ENCODE assay signal across 20 cellular contexts in the genomic region with DNA sequence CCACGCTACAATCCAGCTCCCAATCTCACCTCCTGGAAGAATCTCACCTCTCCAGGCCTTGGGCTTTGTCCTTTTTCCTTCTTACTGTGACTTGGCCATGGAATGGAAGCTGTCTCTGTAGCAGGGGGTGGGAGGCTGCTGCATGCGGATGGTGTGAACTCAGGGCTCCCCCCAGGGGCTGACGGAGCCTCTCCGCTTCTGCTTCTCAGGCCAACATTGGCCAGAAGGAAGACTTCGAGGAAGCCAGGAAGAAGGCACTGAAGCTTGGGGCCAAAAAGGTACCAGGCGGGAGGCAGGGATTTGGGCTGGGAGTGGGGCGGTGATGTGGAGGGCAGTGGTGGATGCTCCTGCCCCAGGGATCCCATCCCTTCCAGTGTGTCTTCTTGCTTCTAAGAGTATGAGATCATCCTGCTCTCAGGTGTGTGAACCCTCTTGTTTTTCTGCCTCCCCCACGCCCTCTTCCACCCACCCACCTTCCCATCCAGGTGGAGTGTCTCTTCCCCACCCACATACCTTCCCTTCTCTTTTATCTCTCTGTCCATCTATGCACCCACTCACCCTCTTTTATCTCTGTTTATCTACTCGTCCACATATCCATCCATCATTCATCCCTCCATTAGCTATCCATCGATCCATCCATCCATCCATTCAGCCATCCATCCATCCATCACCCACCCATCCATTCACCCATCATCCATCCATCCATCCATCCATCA. TPM values are rescaled to one million over a fixed set of nuclear protein-coding genes. Genes with fewer than 3 reads are reported as not detected.
"Had no signal": no experiment of that assay in that cellular context is flagged by ENCODE, and none has a peak within 500 bp of the region (broad histone marks: within the 10 kb centered on the region; RNA-seq: fewer than 3 reads in every experiment).

No MANE protein-coding gene starts in this region.

- H3K36me3 ChIP-seq: lower lobe of right lung, uterus had no signal

- DNase-seq: cortex of kidney; dorsolateral prefrontal cortex; effector CD8-positive, alpha-beta T cell; foreskin melanocyte; head of caudate nucleus; hippocampal formation; left lung; lower lobe of right lung; midbrain; naive thymus-derived CD4-positive, alpha-beta T cell; nephron progenitor cell; posterior cingulate gyrus; stimulated activated CD4-positive, alpha-beta T cell treated with anti-CD3 and anti-CD28 coated beads, Interleukin-12 subunit alpha, Interleukin-12 subunit beta, amount 100 ng/mL, for 4 hours; stimulated activated naive CD8-positive, alpha-beta T cell treated with anti-CD3 and anti-CD28 coated beads, Interleukin-15, Interleukin-2, amounts not matched to agents 100 U/mL and 50 U/mL, for 24 hours; tibial artery; upper lobe of left lung had no signal

- H3K9me3 ChIP-seq: left lung, lower lobe of right lung, suprapubic skin, tibial artery, upper lobe of left lung, uterus had no signal

- H3K4me3 Mint-ChIP-seq: memory B cell; naive thymus-derived CD4-positive, alpha-beta T cell; nephron progenitor cell had no signal

- ATAC-seq: left lung; lower lobe of right lung; naive thymus-derived CD4-positive, alpha-beta T cell; stimulated activated naive CD8-positive, alpha-beta T cell treated with anti-CD3 and anti-CD28 coated beads, Interleukin-15, Interleukin-2, amounts not matched to agents 100 U/mL and 50 U/mL, for 24 hours had no signal

- FAIRE-seq: small intestine had no signal

- H3K27me3 ChIP-seq: dorsolateral prefrontal cortex, suprapubic skin, tibial artery, upper lobe of left lung, uterus had no signal

- H3K4me1 Mint-ChIP-seq: memory B cell had no signal

- H3K4me3 ChIP-seq: dorsolateral prefrontal cortex, left lung, lower lobe of right lung, suprapubic skin, tibial artery, upper lobe of left lung, uterus had no signal

- H3K9me3 Mint-ChIP-seq: memory B cell; naive thymus-derived CD4-positive, alpha-beta T cell; nephron progenitor cell had no signal

- H3K27ac ChIP-seq: dorsolateral prefrontal cortex, left lung, lower lobe of right lung, suprapubic skin, tibial artery had no signal

- H3K27ac Mint-ChIP-seq: memory B cell; naive thymus-derived CD4-positive, alpha-beta T cell; nephron progenitor cell had no signal

- H3K36me3 Mint-ChIP-seq: memory B cell; naive thymus-derived CD4-positive, alpha-beta T cell had no signal

RNA-seq across cellular contexts. Expression of a gene that starts 9.5 kb away (rescaled TPM):
- polyA plus RNA-seq: naive thymus-derived CD4-positive, alpha-beta T cell had no signal
